10 cellular contexts compared by ENCODE assay signal in the genomic region with DNA sequence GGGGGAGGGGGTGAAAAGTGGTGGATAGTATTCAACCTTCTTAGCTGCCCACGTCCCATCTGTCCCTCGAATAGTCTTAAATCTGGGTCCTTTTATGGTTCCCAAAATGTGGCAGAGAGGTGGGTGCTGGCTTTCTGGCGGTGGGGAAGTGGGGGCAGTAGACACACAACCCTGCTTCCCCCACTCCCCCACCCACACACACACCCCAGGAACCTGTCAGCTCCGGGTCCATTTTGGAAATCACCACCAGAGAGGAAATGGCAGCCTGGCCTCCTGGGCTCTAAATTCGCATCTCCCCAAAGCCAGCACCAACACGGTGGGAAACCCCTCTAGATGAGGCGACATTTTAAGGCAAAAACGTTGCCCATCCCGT. TPM values are rescaled to one million over a fixed set of nuclear protein-coding genes. Genes with fewer than 3 reads are reported as not detected.
A peak's percentile ranks its signal among the peaks of the same experiment; 100 is the strongest.
DNase-seq lines count a peak whose midpoint lies in the region; TF ChIP-seq lines count a peak whose summit lies in the region.
"Had no signal": no experiment of that assay in that cellular context is flagged by ENCODE, and none has a peak within 500 bp of the region (broad histone marks: within the 10 kb centered on the region; RNA-seq: fewer than 3 reads in every experiment).

No MANE protein-coding gene starts in this region.

- peak overlapping the region; percentile 12 for H3K4me3 Mint-ChIP-seq in activated naive CD4-positive, alpha-beta T cell treated with anti-CD3 and anti-CD28 coated beads for 36 hours

- H3K36me3 ChIP-seq in WERI-Rb-1, result no peaks in the 10 kb centered on the region
- H3K36me3 ChIP-seq in suprapubic skin, result no peaks in the 10 kb centered on the region

- H3K27ac ChIP-seq in WERI-Rb-1 (no peak overlapping the region), suprapubic skin (no peak overlapping the region)
- H3K27ac ChIP-seq: C4-2B had no signal

- peak overlapping the region; percentile 46 for H3K4me3 ChIP-seq in WERI-Rb-1 (ENCODE audit: low read depth, low read length)
- peak overlapping the region; percentile 58 for H3K4me3 ChIP-seq in iPS-11a (ENCODE audit: low read depth, low read length)
- H3K4me3 ChIP-seq in suprapubic skin, result peak overlapping the region; percentile 50

- no peaks in the 10 kb centered on the region for H3K9me3 ChIP-seq in WERI-Rb-1 (ENCODE audit: severe bottlenecking)
- no peaks in the 10 kb centered on the region for H3K9me3 ChIP-seq in suprapubic skin

- H3K27ac Mint-ChIP-seq in activated naive CD4-positive, alpha-beta T cell treated with anti-CD3 and anti-CD28 coated beads for 36 hours, result no peak overlapping the region

- peaks cover 18% of the 10 kb centered on the region for H3K4me1 ChIP-seq in suprapubic skin

- intact Hi-C loops in activated naive CD4-positive, alpha-beta T cell treated with anti-CD3 and anti-CD28 coated beads for 36 hours (cut with micrococcal nuclease), result no loop called here

- TF ChIP-seq CTCF in WERI-Rb-1 (IDR thresholded peaks at IDR 0.05; ENCODE audit: low read depth, low read length) (no peak), suprapubic skin (IDR thresholded peaks at IDR 0.05) (no peak)

- no peaks in the 10 kb centered on the region for H3K9me3 Mint-ChIP-seq in activated naive CD4-positive, alpha-beta T cell treated with anti-CD3 and anti-CD28 coated beads for 36 hours

- no peak for TF ChIP-seq POLR2A in suprapubic skin (IDR thresholded peaks at IDR 0.05)

- H3K4me1 Mint-ChIP-seq in activated naive CD4-positive, alpha-beta T cell treated with anti-CD3 and anti-CD28 coated beads for 36 hours (ENCODE audit: low read depth), result no peaks in the 10 kb centered on the region

- CTCF ChIA-PET in activated naive CD4-positive, alpha-beta T cell treated with anti-CD3 and anti-CD28 coated beads for 36 hours (lab: Charles Lee), result no interaction called here

- H3K27me3 ChIP-seq in WERI-Rb-1 (ENCODE audit: insufficient read depth, low read depth, severe bottlenecking), result no peaks in the 10 kb centered on the region
- H3K27me3 ChIP-seq in suprapubic skin, result peaks cover 34% of the 10 kb centered on the region

- H3K36me3 Mint-ChIP-seq in activated naive CD4-positive, alpha-beta T cell treated with anti-CD3 and anti-CD28 coated beads for 36 hours (ENCODE audit: low read depth), result no peaks in the 10 kb centered on the region

- DNase-seq in activated naive CD4-positive, alpha-beta T cell treated with anti-CD3 and anti-CD28 coated beads for 36 hours, result no peak
- DNase-seq in activated naive CD4-positive, alpha-beta T cell treated with anti-CD3 and anti-CD28 coated beads, Interleukin-2, amount 50 U/mL, for 16 hours, result no peak
- no peak for DNase-seq in WERI-Rb-1
- DNase-seq in suprapubic skin (ENCODE audit: low spot score in 2 of 2), result no peak
- no peak for DNase-seq in NCI-H146 treated with DMSO at 0.1 percent for 48 hours (lab: John Stamatoyannopoulos, UW; ENCODE audit: unreplicated experiment)
- no peak for DNase-seq in NCI-H446 treated with DMSO at 0.1 percent for 48 hours (lab: John Stamatoyannopoulos, UW)
- DNase-seq in mesenteric fat pad (ENCODE audit: low spot score), result no peak
- DNase-seq: NCI-H748 treated with DMSO at 0.1 percent for 48 hours had no signal

- WGBS in suprapubic skin, result 43% methylated on average over 7 of the region's 9 CpGs

- peaks cover 9% of the 10 kb centered on the region for H3K27me3 Mint-ChIP-seq in activated naive CD4-positive, alpha-beta T cell treated with anti-CD3 and anti-CD28 coated beads for 36 hours (ENCODE audit: low read depth)

- TF ChIP-seq EP300 in suprapubic skin (IDR thresholded peaks at IDR 0.05), result no peak

RNA-seq across cellular contexts. Expression of gene TMEM130, which starts 0.8 kb away (rescaled TPM):
- total RNA-seq in activated naive CD4-positive, alpha-beta T cell treated with anti-CD3 and anti-CD28 coated beads for 36 hours, result under 1 TPM in 1 of 2 experiments, not detected in 1; 0.10 TPM
- total RNA-seq in suprapubic skin (not detected), mesenteric fat pad (0.29 TPM)

RNA-seq across cellular contexts. Expression of gene TRRAP, which starts 9.3 kb away (rescaled TPM):
- 10 to 100 TPM; 33.5 to 37.4 TPM for total RNA-seq in activated naive CD4-positive, alpha-beta T cell treated with anti-CD3 and anti-CD28 coated beads for 36 hours
- 10 to 100 TPM; 46.2 to 97.1 (median 65.7) TPM for total RNA-seq in suprapubic skin
- 30.9 TPM for total RNA-seq in mesenteric fat pad
